ENCODE assay signal across 8 cellular contexts in genomic region chr12:53499261-53500118, GRCh38. TPM values are rescaled to one million over a fixed set of nuclear protein-coding genes. Genes with fewer than 3 reads are reported as not detected.
DNase-seq lines count a peak whose midpoint lies in the region; ATAC-seq, FAIRE-seq and TF ChIP-seq lines count a peak whose summit lies in the region.

Gene MAP3K12 (minus strand): TSS chr12:53499458. CDS start chr12:53487391, 12,067 bp downstream.

- no TSS peak for BruUV-seq in GM12878 (replicated peaks; lab: Mats Ljungman, UMichigan)

- in situ Hi-C loops in GM12878 (cut with MboI) = no loop called here

- H3K4me2 ChIP-seq in GM12878 (ENCODE audit: control insufficient read depth, insufficient read depth) = peak within 1 kb of the TSS; percentile 89

- 2% methylated on average over 39 of the region's 52 CpGs for WGBS in GM12878 (ENCODE audit: insufficient coverage, insufficient replicate concordance, low lambda C conversion rate, missing lambda C conversion rate)

- no peaks in the 10 kb centered on the region for H3K9me3 Mint-ChIP-seq in CD14-positive monocyte
- no peaks in the 10 kb centered on the region for H3K9me3 Mint-ChIP-seq in T-helper 2 cell treated with Interferon-gamma antibody and Interleukin-4, amounts not matched to agents 5 μg/mL and 100 μg/mL, for 36 hours

- H3K9me3 ChIP-seq in GM12878 (replicated peaks; ENCODE audit: control insufficient read depth, insufficient read depth, low read length) = no peaks in the 10 kb centered on the region

- RAD21 ChIA-PET in GM12878 (lab: Charles Lee; ENCODE audit: unreplicated experiment) = interaction anchor here (1.0 to 1.9 kb wide), 3 partner anchors 52 to 178 kb away, joined by 3 to 13 read pairs (median 6); partner anchors contain the start of gene AAAS

- SMC1A ChIA-PET in GM12878 (lab: Charles Lee; ENCODE audit: uncharacterized antibody, unreplicated experiment) = interaction anchor here (0.9 to 2.6 kb wide), 4 partner anchors 10 to 175 kb away, joined by 3 to 11 read pairs (median 9); no protein-coding TSS in a partner anchor

- FAIRE-seq in GM12878 (lab: Jason Lieb, UNC) = peak; percentile 7

- CTCF ChIA-PET in GM12878 (lab: Yijun Ruan, JAX) = interaction anchor here (0.6 to 1.7 kb wide), 6 partner anchors 9 to 244 kb away, joined by 3 to 6 read pairs (median 3); partner anchors contain the start of gene AAAS

- ATAC-seq in GM12878 = peak; percentile 49
- no peak for ATAC-seq in HG03571 (IDR thresholded peaks at IDR 0.05; ENCODE audit: unreplicated experiment)

- H2AFZ ChIP-seq in GM12878 (ENCODE audit: control insufficient read depth, low read depth, low read length) = peak within 1 kb of the TSS; percentile 83

- H3K36me3 ChIP-seq in GM12878 (ENCODE audit: control insufficient read depth in 2 of 2, insufficient read depth in 2 of 2, low read length in 1 of 2) = no peaks in the 10 kb centered on the region; a peak in 1 of 4 replicates

- peak within 1 kb of the TSS; percentile 76 for H3K4me3 ChIP-seq in GM12878
- H3K4me3 ChIP-seq in retinal pigment epithelial cell (ENCODE audit: low read length) = peak within 1 kb of the TSS; percentile 78

- H3K36me3 Mint-ChIP-seq in CD14-positive monocyte = peaks cover 6 to 13% of the 10 kb centered on the region in 2 donors
- H3K36me3 Mint-ChIP-seq in T-helper 2 cell treated with Interferon-gamma antibody and Interleukin-4, amounts not matched to agents 5 μg/mL and 100 μg/mL, for 36 hours (ENCODE audit: low read depth) = peaks cover 8% of the 10 kb centered on the region

- no peaks in the 10 kb centered on the region for H3K27me3 ChIP-seq in GM12878 (replicated peaks in 1 of 2; ENCODE audit: control insufficient read depth in 2 of 2, insufficient read depth in 2 of 2, low read length in 1 of 2)

- no peak for TF ChIP-seq RAD21 in GM12878 (IDR thresholded peaks at IDR 0.05; ENCODE audit: insufficient read depth, low read depth, low read length)

- peaks cover 47% of the 10 kb centered on the region for H3K4me1 Mint-ChIP-seq in CD14-positive monocyte
- H3K4me1 Mint-ChIP-seq in T-helper 2 cell treated with Interferon-gamma antibody and Interleukin-4, amounts not matched to agents 5 μg/mL and 100 μg/mL, for 36 hours (ENCODE audit: low read depth) = peaks cover 32% of the 10 kb centered on the region

- TF ChIP-seq POLR2A in GM12878 (IDR thresholded peaks at IDR 0.05; ENCODE audit: low read depth, low read length) = peak; percentile 24; the same call in 1 of the 2 replicates

- intact Hi-C loops in CD14-positive monocyte (cut with micrococcal nuclease) = loop anchor here (1.0 to 10.0 kb wide), 4 partner anchors 47 to 285 kb away; partner anchors contain the start of genes AAAS (in 1 of the 2) and PCBP2 (in 1 of the 2)
- intact Hi-C loops in GM12878 (cut with micrococcal nuclease; ENCODE audit: unreplicated experiment) = loop anchor here (5.0 kb wide), 1 partner anchor 47 kb away; the partner anchor contains the start of gene PCBP2

- H3K27me3 Mint-ChIP-seq in CD14-positive monocyte (ENCODE audit: low read depth in 3 of 3) = peaks cover 0 to 4% (median 0%) of the 10 kb centered on the region in 3 donors
- H3K27me3 Mint-ChIP-seq in T-helper 2 cell treated with Interferon-gamma antibody and Interleukin-4, amounts not matched to agents 5 μg/mL and 100 μg/mL, for 36 hours (ENCODE audit: low read depth) = no peaks in the 10 kb centered on the region

- H3K27ac Mint-ChIP-seq in CD14-positive monocyte = peak within 1 kb of the TSS; percentile 97 to 99 (median 99)
- H3K27ac Mint-ChIP-seq in T-helper 2 cell treated with Interferon-gamma antibody and Interleukin-4, amounts not matched to agents 5 μg/mL and 100 μg/mL, for 36 hours = peak within 1 kb of the TSS; percentile 95

- H3K4me1 ChIP-seq in GM12878 (ENCODE audit: control insufficient read depth, insufficient read depth, low read length) = peaks cover 13% of the 10 kb centered on the region

- peak within 1 kb of the TSS; percentile 82 for H3K27ac ChIP-seq in GM12878 (ENCODE audit: control insufficient read depth, insufficient read depth)

- H4K20me1 ChIP-seq in GM12878 (ENCODE audit: control insufficient read depth, insufficient read depth) = no peaks in the 10 kb centered on the region

- peak within 1 kb of the TSS; percentile 88 to 100 for H3K4me3 Mint-ChIP-seq in CD14-positive monocyte
- H3K4me3 Mint-ChIP-seq in T-helper 2 cell treated with Interferon-gamma antibody and Interleukin-4, amounts not matched to agents 5 μg/mL and 100 μg/mL, for 36 hours = peak within 1 kb of the TSS; percentile 94

- POLR2A ChIA-PET in GM12878 (lab: Charles Lee) = interaction anchor here (1.5 to 2.4 kb wide), 3 partner anchors 52 to 120 kb away, joined by 4 to 18 read pairs (median 5); partner anchors contain the start of gene SP1

- peak within 1 kb of the TSS; percentile 69 for H3K9ac ChIP-seq in GM12878 (ENCODE audit: control insufficient read depth, insufficient read depth, low read length)

- no peak for TF ChIP-seq EP300 in GM12878 (IDR thresholded peaks at IDR 0.05; ENCODE audit: borderline replicate concordance in 1 of 2, control insufficient read depth in 1 of 2, low read depth in 2 of 2, low read length in 2 of 2)

- H3K79me2 ChIP-seq in GM12878 (ENCODE audit: control insufficient read depth, insufficient read depth, low read length) = peaks cover 11% of the 10 kb centered on the region

- DNase-seq in CD14-positive monocyte (ENCODE audit: low spot score) (peak; percentile 61), HuH-7 (ENCODE audit: low spot score) (peak; percentile 58), GM12878 (ENCODE audit: low read depth, low spot score) (no peak), hypothalamus (lab: John Stamatoyannopoulos, UW) (peak in 50 of 51 donors; percentile 27 to 84 (median 67)), retinal pigment epithelial cell (ENCODE audit: low read depth) (no peak), NCI-H2029 treated with DMSO at 0.1 percent for 48 hours (lab: John Stamatoyannopoulos, UW) (no peak)
- DNase-seq in T-helper 2 cell treated with Interferon-gamma antibody and Interleukin-4, amounts not matched to agents 5 μg/mL and 100 μg/mL, for 36 hours (ENCODE audit: low spot score) = peak; percentile 68

- TF ChIP-seq CTCF in CD14-positive monocyte (IDR thresholded peaks at IDR 0.05) = no peak
- TF ChIP-seq CTCF in GM12878 (IDR thresholded peaks at IDR 0.05 in 2 of 3, conservative IDR thresholded peaks at IDR 0.05 in 1 of 3; ENCODE audit: control insufficient read depth in 2 of 3, extremely low read depth in 1 of 3, insufficient read depth in 1 of 3, low read depth in 3 of 3, low read length in 3 of 3) = 0 out of 6 replicates have a peak, but pooled peaks of 2 of the 3 experiments have one; percentile 12 to 15
- TF ChIP-seq CTCF in retinal pigment epithelial cell (conservative IDR thresholded peaks at IDR 0.05; ENCODE audit: low read depth, low read length) = peak; percentile 8

TF ChIP-seq in GM12878, 131 proteins besides CTCF, POLR2A, EP300 and RAD21 (continues in another document):
- no peak for TF ChIP-seq HDGF (IDR thresholded peaks at IDR 0.05)
- TF ChIP-seq ZNF207 (IDR thresholded peaks at IDR 0.05; ENCODE audit: borderline replicate concordance) = no peak
- TF ChIP-seq SRF (IDR thresholded peaks at IDR 0.05; ENCODE audit: low read depth in 2 of 2, low read length in 2 of 2) = 0 out of 4 replicates have a peak, but pooled peaks of 1 of the 2 experiments have one; percentile 23
- TF ChIP-seq YBX1 (IDR thresholded peaks at IDR 0.05) = no peak
- no peak for TF ChIP-seq SMAD1 (IDR thresholded peaks at IDR 0.05; ENCODE audit: low read depth, partially characterized antibody)
- no peak for TF ChIP-seq HSF1 (IDR thresholded peaks at IDR 0.05; ENCODE audit: low read depth, low read length)

RNA-seq across cellular contexts. Expression of gene MAP3K12, which starts in this region (rescaled TPM):
- 1 to 10 TPM; 1.7 to 2.0 TPM for polyA plus RNA-seq in CD14-positive monocyte
- 22.1 and 24.5 TPM in 2 replicates for total RNA-seq in GM12878 (2013; cell fraction: nucleolus; rRNA removed)
- total RNA-seq in GM12878 (2014; rRNA removed) = 8.5 and 10.1 TPM in 2 replicates
- total RNA-seq in GM12878 (2014; rRNA removed; fragmentation: Illumina TruSeq; extraction: Trizol) = 4.8 and 5.2 TPM in 2 replicates
- 9.4 and 10.4 TPM in 2 replicates for total RNA-seq in GM12878 (2021)
- polyA plus RNA-seq in GM12878 (2011; ENCODE audit: low read depth) = 9.5 TPM
- polyA plus RNA-seq in GM12878 (2011; rRNA removed) = 8.7 and 14.9 TPM in 2 replicates
- 14.6 and 17.1 TPM in 2 replicates for polyA plus RNA-seq in GM12878 (2011; cell fraction: cytosol; rRNA removed)
- polyA plus RNA-seq in GM12878 (2011; cell fraction: nucleus; rRNA removed) = 154 and 166 TPM in 2 replicates
- polyA plus RNA-seq in GM12878 (2012) = 10.0 TPM in 2 replicates
- 6.1 and 9.4 TPM in 2 replicates for polyA plus RNA-seq in GM12878 (2014; fragmentation: Illumina TruSeq; extraction: Trizol)
- 1 to 10 TPM in 1 of 2 experiments, under 1 TPM in 1; 0.45 to 1.2 TPM for polyA plus RNA-seq in GM12878 (2014; fragmentation: Nextera tagmentation; extraction: Ambion mirVana)
- 13.6 and 14.1 TPM in 2 replicates for polyA plus RNA-seq in GM12878 (2014; rRNA removed)
- 1 to 10 TPM; 4.2 to 4.6 TPM for polyA plus RNA-seq in GM12878 (2016; fragmentation: Nextera tagmentation; extraction: Ambion mirVana)
- 10.8 and 12.7 TPM in 2 replicates for polyA minus RNA-seq in GM12878 (2011; rRNA and poly(A)+ RNA removed)
- 4.1 and 4.7 TPM in 2 replicates for polyA minus RNA-seq in GM12878 (2011; cell fraction: cytosol; rRNA and poly(A)+ RNA removed)
- polyA minus RNA-seq in GM12878 (2011; cell fraction: nucleus; rRNA and poly(A)+ RNA removed) = 16.7 and 21.1 TPM in 2 replicates

Comparison
In these comparisons a context has a peak if more than half of its experiments do, and no peak if none do; other contexts are left out.
1. DNase-seq: peak in CD14-positive monocyte (single experiment), HuH-7 (single experiment), T-helper 2 cell treated with Interferon-gamma antibody and Interleukin-4, amounts not matched to agents 5 μg/mL and 100 μg/mL, for 36 hours (single experiment) and hypothalamus (50 of 51); none in GM12878 (single experiment), retinal pigment epithelial cell (single experiment) and NCI-H2029 treated with DMSO at 0.1 percent for 48 hours (single experiment).